ENCODE assay signal across 22 cellular contexts in the genomic region with DNA sequence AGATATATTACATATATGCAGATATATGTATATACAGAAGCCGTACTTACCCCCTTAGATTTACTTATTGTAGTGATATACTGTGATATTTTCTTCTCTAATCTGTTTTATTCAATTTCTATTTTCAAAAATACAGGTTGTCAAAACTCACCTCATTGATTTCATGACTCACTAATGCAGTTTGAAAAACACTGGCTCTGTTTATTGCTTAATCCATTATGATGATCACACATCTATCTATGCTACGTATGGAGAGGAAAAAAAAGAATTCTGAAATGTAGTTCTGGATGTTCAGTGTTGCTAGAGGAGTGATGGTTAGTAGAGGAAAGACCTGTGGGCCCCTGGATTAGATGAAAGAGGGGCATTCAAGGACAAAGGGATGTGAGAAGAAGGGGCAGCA.
"Had no signal": no experiment of that assay in that cellular context is flagged by ENCODE, and none has a peak within 500 bp of the region (broad histone marks: within the 10 kb centered on the region; RNA-seq: fewer than 3 reads in every experiment).

No MANE protein-coding gene starts in this region.

- H3K4me3 ChIP-seq: colonic mucosa, neural progenitor cell, prostate gland, right atrium auricular region, sigmoid colon, spleen, testis, tibial artery had no signal

- H3K4me2 ChIP-seq: neural progenitor cell had no signal

- H3K36me3 ChIP-seq: colonic mucosa, neural progenitor cell, prostate gland, right atrium auricular region, sigmoid colon, spleen, tibial artery had no signal

- H3K27me3 ChIP-seq: colonic mucosa, neural progenitor cell, right atrium auricular region, sigmoid colon, spleen, testis, tibial artery had no signal

- H3K27ac ChIP-seq: colonic mucosa, neural progenitor cell, prostate gland, right atrium auricular region, sigmoid colon, spleen, testis had no signal

- DNase-seq: cerebellar nuclear complex; colonic mucosa; effector memory CD4-positive, alpha-beta T cell; erythroblast; hypothalamus; immature natural killer cell; kidney; mesendoderm; midbrain; naive thymus-derived CD4-positive, alpha-beta T cell; sigmoid colon; spleen; stimulated activated CD4-positive, alpha-beta T cell treated with anti-CD3 and anti-CD28 coated beads, Interleukin-4, amount 100 ng/mL, for 4 hours; stimulated activated naive CD8-positive, alpha-beta T cell treated with anti-CD3 and anti-CD28 coated beads, Interleukin-15, Interleukin-2, amounts not matched to agents 100 U/mL and 50 U/mL, for 24 hours; substantia nigra; testis; tibial artery had no signal

- H3K4me1 ChIP-seq: colonic mucosa, neural progenitor cell, prostate gland, spleen had no signal

- H2AFZ ChIP-seq: neural progenitor cell had no signal

- H3K9me3 ChIP-seq: colonic mucosa, prostate gland, testis had no signal

- H3K9ac ChIP-seq: neural progenitor cell had no signal

- ATAC-seq: left lobe of liver; naive thymus-derived CD4-positive, alpha-beta T cell; stimulated activated memory B cell treated with anti-CD40 and anti-IgM and Interleukin-4, amounts not matched to agents 10 μg/mL and 1 μg/mL and 100 μg/mL, for 72 hours; stimulated activated naive CD8-positive, alpha-beta T cell treated with anti-CD3 and anti-CD28 coated beads, Interleukin-15, Interleukin-2, amounts not matched to agents 100 U/mL and 50 U/mL, for 24 hours had no signal
